ENCODE assay signal across 12 cellular contexts in the genomic region with DNA sequence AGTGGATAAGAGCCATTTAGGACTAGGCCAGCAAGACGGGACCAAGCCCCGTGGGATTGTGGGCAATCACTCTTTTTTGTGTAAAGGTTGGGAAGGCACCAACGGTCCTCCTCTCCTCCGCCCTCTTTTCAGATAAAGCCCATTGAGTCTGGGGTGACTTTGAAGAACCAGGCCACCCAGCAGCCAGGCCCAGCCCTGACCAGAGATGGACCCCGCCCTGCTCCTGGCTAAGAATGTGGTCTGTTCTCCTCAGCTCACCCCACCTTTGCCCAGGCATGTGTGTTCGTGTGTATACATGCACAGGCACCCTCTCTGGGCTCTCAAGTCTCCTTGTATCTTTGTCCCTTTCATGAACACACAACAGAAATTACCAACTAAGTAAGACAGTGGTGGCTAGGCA. TPM values are rescaled to one million over a fixed set of nuclear protein-coding genes. Genes with fewer than 3 reads are reported as not detected.
DNase-seq lines count a peak whose midpoint lies in the region; ATAC-seq and TF ChIP-seq lines count a peak whose summit lies in the region.
"Had no signal": no experiment of that assay in that cellular context is flagged by ENCODE, and none has a peak within 500 bp of the region (broad histone marks: within the 10 kb centered on the region; RNA-seq: fewer than 3 reads in every experiment).

No MANE protein-coding gene starts in this region.

- intact Hi-C loops in psoas muscle (cut with DNase I), result no loop called here

- H3K27me3 Mint-ChIP-seq in endodermal cell (ENCODE audit: insufficient read depth), result no peaks in the 10 kb centered on the region
- H3K27me3 Mint-ChIP-seq in T-helper 2 cell treated with Interferon-gamma antibody and Interleukin-4, amounts not matched to agents 5 μg/mL and 100 μg/mL, for 36 hours (ENCODE audit: low read depth), result no peaks in the 10 kb centered on the region
- H3K27me3 Mint-ChIP-seq in activated naive CD4-positive, alpha-beta T cell treated with anti-CD3 and anti-CD28 coated beads, Interleukin-2, amount 10 ng/mL, durations not matched to agents 7 days and 5 days, result peaks cover 5% of the 10 kb centered on the region
- H3K27me3 Mint-ChIP-seq: activated T-helper 17 cell treated with anti-CD3 and anti-CD28 coated beads, Interleukin-2, amount 50 U/mL, for 72 hours; T-helper 17 cell had no signal

- H3K4me3 Mint-ChIP-seq in endodermal cell, result no peak overlapping the region
- H3K4me3 Mint-ChIP-seq in T-helper 2 cell treated with Interferon-gamma antibody and Interleukin-4, amounts not matched to agents 5 μg/mL and 100 μg/mL, for 36 hours, result no peak overlapping the region
- no peak overlapping the region for H3K4me3 Mint-ChIP-seq in activated naive CD4-positive, alpha-beta T cell treated with anti-CD3 and anti-CD28 coated beads, Interleukin-2, amount 10 ng/mL, durations not matched to agents 7 days and 5 days
- H3K4me3 Mint-ChIP-seq: activated T-helper 17 cell treated with anti-CD3 and anti-CD28 coated beads, Interleukin-2, amount 50 U/mL, for 72 hours; CD8-positive, alpha-beta T cell; T-helper 17 cell had no signal

- H3K4me3 ChIP-seq in HUES64 (ENCODE audit: low read length) (no peak overlapping the region), psoas muscle (peak overlapping the region; percentile 33), endodermal cell (ENCODE audit: low read length) (no peak overlapping the region)

- TF ChIP-seq CTCF in psoas muscle (IDR thresholded peaks at IDR 0.05), result no peak
- TF ChIP-seq CTCF in endodermal cell (conservative IDR thresholded peaks at IDR 0.05), result no peak

- no peak overlapping the region for H3K9ac ChIP-seq in HUES64 (ENCODE audit: low read depth, low read length)
- no peak overlapping the region for H3K9ac ChIP-seq in endodermal cell (ENCODE audit: extremely low read depth, low read length, poor library complexity, severe bottlenecking)

- WGBS in HUES64, result 89% methylated on average over 6 of the region's 6 CpGs
- WGBS in psoas muscle, 3 donors, result 64 to 72% (median 71%) methylated on average over 6 of the region's 6 CpGs
- WGBS in endodermal cell (ENCODE audit: insufficient coverage in 1 of 2, insufficient read length in 1 of 2), 2 experiments, result 95 to 100% methylated on average over 1 to 6 of the region's 6 CpGs

- DNase-seq in psoas muscle (no peak), endodermal cell (no peak)
- DNase-seq in T-helper 2 cell treated with Interferon-gamma antibody and Interleukin-4, amounts not matched to agents 5 μg/mL and 100 μg/mL, for 36 hours (ENCODE audit: low spot score), result no peak
- DNase-seq in activated naive CD4-positive, alpha-beta T cell treated with anti-CD3 and anti-CD28 coated beads, Interleukin-2, amount 10 ng/mL, durations not matched to agents 7 days and 5 days, result no peak
- DNase-seq: CD8-positive, alpha-beta T cell; effector CD4-positive, alpha-beta T cell; NCI-H2227 treated with DMSO at 0.1 percent for 48 hours; T-helper 17 cell had no signal

- H3K27ac ChIP-seq in HUES64 (ENCODE audit: low read depth, low read length), result peak overlapping the region; percentile 46
- H3K27ac ChIP-seq in psoas muscle, result peak overlapping the region; percentile 94
- H3K27ac ChIP-seq in endodermal cell (ENCODE audit: low read depth, low read length), result no peak overlapping the region

- H3K36me3 ChIP-seq in HUES64 (ENCODE audit: insufficient read depth, low read length) (peaks cover 21% of the 10 kb centered on the region), psoas muscle (ENCODE audit: insufficient read depth in 1 of 2, low read depth in 1 of 2) (peaks cover 0 to 34% of the 10 kb centered on the region in 2 donors), endodermal cell (ENCODE audit: control insufficient read depth, insufficient read depth, low read length) (peaks cover 37% of the 10 kb centered on the region)

- H3K4me1 ChIP-seq in HUES64 (ENCODE audit: insufficient read depth, low read length), result peaks cover 67% of the 10 kb centered on the region
- peaks cover 72% of the 10 kb centered on the region for H3K4me1 ChIP-seq in psoas muscle
- peaks cover 39% of the 10 kb centered on the region for H3K4me1 ChIP-seq in endodermal cell (ENCODE audit: control insufficient read depth, insufficient read depth, low read length)

- H3K27me3 ChIP-seq in HUES64 (ENCODE audit: insufficient read depth, low read length) (no peaks in the 10 kb centered on the region), psoas muscle (ENCODE audit: insufficient read depth in 3 of 3, low read length in 2 of 3) (no peaks in the 10 kb centered on the region), endodermal cell (ENCODE audit: control insufficient read depth, insufficient read depth, low read length, poor library complexity, severe bottlenecking) (no peaks in the 10 kb centered on the region)

- no peak overlapping the region for H3K27ac Mint-ChIP-seq in endodermal cell
- no peak overlapping the region for H3K27ac Mint-ChIP-seq in T-helper 2 cell treated with Interferon-gamma antibody and Interleukin-4, amounts not matched to agents 5 μg/mL and 100 μg/mL, for 36 hours
- H3K27ac Mint-ChIP-seq in activated naive CD4-positive, alpha-beta T cell treated with anti-CD3 and anti-CD28 coated beads, Interleukin-2, amount 10 ng/mL, durations not matched to agents 7 days and 5 days, result no peak overlapping the region
- H3K27ac Mint-ChIP-seq: activated T-helper 17 cell treated with anti-CD3 and anti-CD28 coated beads, Interleukin-2, amount 50 U/mL, for 72 hours; CD8-positive, alpha-beta T cell; T-helper 17 cell had no signal

- H3K36me3 Mint-ChIP-seq in endodermal cell (ENCODE audit: low read depth), result peaks cover 27% of the 10 kb centered on the region
- H3K36me3 Mint-ChIP-seq in T-helper 2 cell treated with Interferon-gamma antibody and Interleukin-4, amounts not matched to agents 5 μg/mL and 100 μg/mL, for 36 hours (ENCODE audit: low read depth), result no peaks in the 10 kb centered on the region
- H3K36me3 Mint-ChIP-seq in activated naive CD4-positive, alpha-beta T cell treated with anti-CD3 and anti-CD28 coated beads, Interleukin-2, amount 10 ng/mL, durations not matched to agents 7 days and 5 days, result no peaks in the 10 kb centered on the region
- H3K36me3 Mint-ChIP-seq: CD8-positive, alpha-beta T cell had no signal

- CTCF ChIA-PET in activated naive CD4-positive, alpha-beta T cell treated with anti-CD3 and anti-CD28 coated beads, Interleukin-2, amount 10 ng/mL, durations not matched to agents 7 days and 5 days (lab: Charles Lee), result no interaction called here

- H3K4me1 Mint-ChIP-seq in endodermal cell, result peaks cover 75% of the 10 kb centered on the region
- peaks cover 9% of the 10 kb centered on the region for H3K4me1 Mint-ChIP-seq in T-helper 2 cell treated with Interferon-gamma antibody and Interleukin-4, amounts not matched to agents 5 μg/mL and 100 μg/mL, for 36 hours (ENCODE audit: low read depth)
- H3K4me1 Mint-ChIP-seq in activated naive CD4-positive, alpha-beta T cell treated with anti-CD3 and anti-CD28 coated beads, Interleukin-2, amount 10 ng/mL, durations not matched to agents 7 days and 5 days, result no peaks in the 10 kb centered on the region
- H3K4me1 Mint-ChIP-seq: T-helper 17 cell had no signal

- ATAC-seq in esophagus mucosa, result peak; percentile 68
- no peak for ATAC-seq in psoas muscle
- ATAC-seq: activated T-helper 17 cell treated with anti-CD3 and anti-CD28 coated beads, Interleukin-2, amount 50 U/mL, for 72 hours; CD8-positive, alpha-beta T cell; T-helper 17 cell had no signal

- H3K9me3 ChIP-seq in HUES64 (ENCODE audit: insufficient read depth, low read depth, low read length), result no peaks in the 10 kb centered on the region
- no peaks in the 10 kb centered on the region for H3K9me3 ChIP-seq in psoas muscle
- H3K9me3 ChIP-seq in endodermal cell (ENCODE audit: control insufficient read depth, low read length), result no peaks in the 10 kb centered on the region

- H3K9me3 Mint-ChIP-seq in endodermal cell, result no peaks in the 10 kb centered on the region
- H3K9me3 Mint-ChIP-seq in T-helper 2 cell treated with Interferon-gamma antibody and Interleukin-4, amounts not matched to agents 5 μg/mL and 100 μg/mL, for 36 hours, result no peaks in the 10 kb centered on the region
- H3K9me3 Mint-ChIP-seq in activated naive CD4-positive, alpha-beta T cell treated with anti-CD3 and anti-CD28 coated beads, Interleukin-2, amount 10 ng/mL, durations not matched to agents 7 days and 5 days, result no peaks in the 10 kb centered on the region
- H3K9me3 Mint-ChIP-seq: activated T-helper 17 cell treated with anti-CD3 and anti-CD28 coated beads, Interleukin-2, amount 50 U/mL, for 72 hours; CD8-positive, alpha-beta T cell had no signal

RNA-seq across cellular contexts. Expression of gene SDC4, which starts 9.1 kb away (rescaled TPM):
- 33.6 TPM for polyA plus RNA-seq in HUES64 (2013, experiment 1 of 2)
- polyA plus RNA-seq in HUES64 (2013, experiment 2 of 2), result 34.7 TPM
- total RNA-seq in esophagus mucosa (99.1 TPM), psoas muscle (100 to 1,000 TPM in 2 of 4 donors, 10 to 100 TPM in 2; 32.2 to 283 (median 161) TPM), endodermal cell (100 to 1,000 TPM in 1 of 2 donors, 10 to 100 TPM in 1; 78.0 to 118 TPM)
- 100 to 1,000 TPM in 1 of 3 donors, 10 to 100 TPM in 2; 41.6 to 323 (median 63.9) TPM for polyA plus RNA-seq in psoas muscle
- 34.2 TPM for polyA plus RNA-seq in endodermal cell (2013, experiment 1 of 2)
- 32.7 TPM for polyA plus RNA-seq in endodermal cell (2013, experiment 2 of 2)

RNA-seq across cellular contexts. Expression of gene SYS1, which starts 23.9 kb away (rescaled TPM):
- 13.1 TPM for polyA plus RNA-seq in HUES64 (2013, experiment 1 of 2)
- 11.8 TPM for polyA plus RNA-seq in HUES64 (2013, experiment 2 of 2)
- total RNA-seq in esophagus mucosa, result 13.7 TPM
- total RNA-seq in psoas muscle, result 10 to 100 TPM; 17.1 to 29.6 (median 22.9) TPM
- polyA plus RNA-seq in psoas muscle, result 10 to 100 TPM; 40.9 to 73.3 (median 58.1) TPM
- 10 to 100 TPM; 22.1 to 23.8 TPM for total RNA-seq in endodermal cell
- 16.4 TPM for polyA plus RNA-seq in endodermal cell (2013, experiment 1 of 2)
- polyA plus RNA-seq in endodermal cell (2013, experiment 2 of 2), result 15.6 TPM

RNA-seq across cellular contexts. Expression of gene MATN4, which starts 31.0 kb away (rescaled TPM):
- 0.15 TPM for polyA plus RNA-seq in HUES64 (2013, experiment 1 of 2)
- polyA plus RNA-seq in HUES64 (2013, experiment 2 of 2), result not detected
- total RNA-seq in esophagus mucosa, result 0.16 TPM
- total RNA-seq in psoas muscle, result not detected
- polyA plus RNA-seq in psoas muscle, result not detected
- under 1 TPM; 0.20 to 0.46 TPM for total RNA-seq in endodermal cell
- 0.50 TPM for polyA plus RNA-seq in endodermal cell (2013, experiment 1 of 2)
- polyA plus RNA-seq in endodermal cell (2013, experiment 2 of 2), result 0.17 TPM
- total RNA-seq: CD8-positive, alpha-beta T cell; kidney epithelial cell; T-helper 17 cell had no signal

RNA-seq across cellular contexts. Expression of gene RBPJL, which starts 32.4 kb away (rescaled TPM):
- polyA plus RNA-seq in HUES64 (2013, experiment 1 of 2), result not detected
- not detected for polyA plus RNA-seq in HUES64 (2013, experiment 2 of 2)
- total RNA-seq in esophagus mucosa (not detected), psoas muscle (under 1 TPM in 1 of 4 donors, not detected in 3; 0.22 TPM), endodermal cell (not detected)
- polyA plus RNA-seq in psoas muscle, result under 1 TPM in 2 of 3 donors, not detected in 1; 0.04 TPM
- not detected for polyA plus RNA-seq in endodermal cell (2013, experiment 1 of 2)
- polyA plus RNA-seq in endodermal cell (2013, experiment 2 of 2), result not detected
- total RNA-seq: activated T-helper 17 cell treated with anti-CD3 and anti-CD28 coated beads, Interleukin-2, amount 50 U/mL, for 72 hours; CD8-positive, alpha-beta T cell; kidney epithelial cell; T-helper 17 cell had no signal

RNA-seq across cellular contexts. Expression of gene TP53TG5, which starts 39.0 kb away (rescaled TPM):
- not detected for polyA plus RNA-seq in HUES64 (2013, experiment 1 of 2)
- polyA plus RNA-seq in HUES64 (2013, experiment 2 of 2), result not detected
- 0.36 TPM for total RNA-seq in esophagus mucosa
- under 1 TPM in 2 of 4 donors, not detected in 2; 0.38 to 0.69 TPM for total RNA-seq in psoas muscle
- 1 to 10 TPM in 1 of 3 donors, under 1 TPM in 2; 0.12 to 1.0 (median 0.16) TPM for polyA plus RNA-seq in psoas muscle
- 1 to 10 TPM; 2.0 to 2.4 TPM for total RNA-seq in endodermal cell
- 0.32 TPM for polyA plus RNA-seq in endodermal cell (2013, experiment 1 of 2)
- 0.46 TPM for polyA plus RNA-seq in endodermal cell (2013, experiment 2 of 2)
- total RNA-seq: kidney epithelial cell, T-helper 17 cell had no signal
